13 cellular contexts compared by ENCODE assay signal in genomic region chr6:47246556-47246955, GRCh38.
DNase-seq lines count a peak whose midpoint lies in the region; ATAC-seq and TF ChIP-seq lines count a peak whose summit lies in the region.
"Had no signal": no experiment of that assay in that cellular context is flagged by ENCODE, and none has a peak within 500 bp of the region (broad histone marks: within the 10 kb centered on the region; RNA-seq: fewer than 3 reads in every experiment).

No MANE protein-coding gene starts in this region.

- H3K9me3 ChIP-seq in OCI-LY7 (ENCODE audit: low read length) (no peaks in the 10 kb centered on the region; the same call in 1 of the 2 replicates), mesodermal cell (ENCODE audit: control insufficient read depth, low read length) (no peaks in the 10 kb centered on the region), thymus (ENCODE audit: control insufficient read depth) (no peaks in the 10 kb centered on the region)
- H3K9me3 ChIP-seq: MG63, thyroid gland had no signal

- H3K4me3 ChIP-seq in GM23338 = no peak overlapping the region
- H3K4me3 ChIP-seq in OCI-LY7 (ENCODE audit: low read depth, low read length, poor library complexity, severe bottlenecking) = peak overlapping the region; percentile 55
- H3K4me3 ChIP-seq in mesodermal cell (ENCODE audit: extremely low read depth, insufficient read depth, low read length, poor library complexity, severe bottlenecking) = no peak overlapping the region
- no peak overlapping the region for H3K4me3 ChIP-seq in thymus (ENCODE audit: low read length)
- H3K4me3 ChIP-seq: cardiac muscle cell, MG63, thyroid gland had no signal

- ATAC-seq in GM23338 (no peak), GM21576 (IDR thresholded peaks at IDR 0.05; ENCODE audit: unreplicated experiment) (no peak), GM18867 (IDR thresholded peaks at IDR 0.05; ENCODE audit: unreplicated experiment) (no peak)
- ATAC-seq in stimulated activated naive B cell treated with anti-CD40 and anti-IgM and Interleukin-4, amounts not matched to agents 10 μg/mL and 1 μg/mL and 100 μg/mL, for 72 hours (replicated peaks) = no peak

- H3K4me1 ChIP-seq in GM23338 (ENCODE audit: insufficient read depth) (peaks cover 22% of the 10 kb centered on the region), OCI-LY7 (ENCODE audit: insufficient read depth, low read length, poor library complexity, severe bottlenecking) (peaks cover 97% of the 10 kb centered on the region), mesodermal cell (ENCODE audit: control insufficient read depth, insufficient read depth, low read length, poor library complexity, severe bottlenecking) (peaks cover 63% of the 10 kb centered on the region), thymus (ENCODE audit: control insufficient read depth, insufficient read depth, low read length) (peaks cover 47% of the 10 kb centered on the region)

- H3K4me1 Mint-ChIP-seq in GM23338 = peaks cover 50% of the 10 kb centered on the region; the same call in 2 of the 3 replicates
- H3K4me1 Mint-ChIP-seq in stimulated activated naive B cell treated with anti-CD40 and anti-IgM and Interleukin-4, amounts not matched to agents 10 μg/mL and 1 μg/mL and 100 μg/mL, for 72 hours = peaks cover 21 to 41% of the 10 kb centered on the region in 2 donors

- intact Hi-C loops in OCI-LY7 (cut with micrococcal nuclease; ENCODE audit: unreplicated experiment) = loop anchor here (2.0 to 5.0 kb wide), 3 partner anchors 150 to 609 kb away; partner anchors contain the start of gene CD2AP

- H3K27me3 ChIP-seq in GM23338 (ENCODE audit: insufficient read depth) = no peaks in the 10 kb centered on the region
- H3K27me3 ChIP-seq in thymus (ENCODE audit: control insufficient read depth, insufficient read depth) = no peaks in the 10 kb centered on the region
- H3K27me3 ChIP-seq: cardiac muscle cell, MG63, thyroid gland had no signal

- no peaks in the 10 kb centered on the region for H3F3A ChIP-seq in GM23338 (replicated peaks; ENCODE audit: low read depth)

- peaks cover 19% of the 10 kb centered on the region; the same call in 2 of the 3 replicates for H3K36me3 Mint-ChIP-seq in GM23338 (ENCODE audit: low read depth)
- H3K36me3 Mint-ChIP-seq in stimulated activated naive B cell treated with anti-CD40 and anti-IgM and Interleukin-4, amounts not matched to agents 10 μg/mL and 1 μg/mL and 100 μg/mL, for 72 hours = no peaks in the 10 kb centered on the region

- POLR2A ChIA-PET in OCI-LY7 (lab: Charles Lee) = interaction anchor here (0.7 to 7.3 kb wide), 11 partner anchors 9 to 594 kb away, joined by 3 to 48 read pairs (median 5); partner anchors contain the start of genes CD2AP, CYP39A1 and SLC25A27

- H3K79me2 ChIP-seq in GM23338 (replicated peaks; ENCODE audit: insufficient read depth) (peaks cover 84% of the 10 kb centered on the region), OCI-LY7 (ENCODE audit: insufficient read depth, low read depth, low read length) (peaks cover 65% of the 10 kb centered on the region)

- H3K36me3 ChIP-seq in GM23338 (ENCODE audit: insufficient read depth) (no peaks in the 10 kb centered on the region), OCI-LY7 (ENCODE audit: insufficient read depth, low read length) (peaks cover 38% of the 10 kb centered on the region), mesodermal cell (ENCODE audit: control insufficient read depth, insufficient read depth, low read length) (peaks cover 42% of the 10 kb centered on the region), thymus (ENCODE audit: control insufficient read depth, insufficient read depth) (no peaks in the 10 kb centered on the region)
- H3K36me3 ChIP-seq: cardiac muscle cell, MG63, thyroid gland had no signal

- H3K27ac ChIP-seq in GM23338 (ENCODE audit: low read depth) (no peak overlapping the region), OCI-LY7 (ENCODE audit: low read depth, low read length, poor library complexity, severe bottlenecking) (peak overlapping the region; percentile 99), mesodermal cell (ENCODE audit: low read depth, low read length, severe bottlenecking) (peak overlapping the region; percentile 16), thymus (ENCODE audit: low read depth) (peak overlapping the region; percentile 84)

- peak overlapping the region; percentile 22; the same call in 1 of the 2 replicates for H3K27ac Mint-ChIP-seq in GM23338
- no peak overlapping the region for H3K27ac Mint-ChIP-seq in stimulated activated naive B cell treated with anti-CD40 and anti-IgM and Interleukin-4, amounts not matched to agents 10 μg/mL and 1 μg/mL and 100 μg/mL, for 72 hours

- TF ChIP-seq CTCF in GM23338 (conservative IDR thresholded peaks at IDR 0.05; ENCODE audit: low read depth in 2 of 2) = no peak
- TF ChIP-seq CTCF in OCI-LY7 (conservative IDR thresholded peaks at IDR 0.05; ENCODE audit: low read length) = no peak

- CTCF ChIA-PET in OCI-LY7 (lab: Charles Lee; ENCODE audit: unreplicated experiment) = no interaction called here

- no peaks in the 10 kb centered on the region for H3K27me3 Mint-ChIP-seq in GM23338 (ENCODE audit: insufficient read depth, low read depth, poor library complexity)
- H3K27me3 Mint-ChIP-seq in stimulated activated naive B cell treated with anti-CD40 and anti-IgM and Interleukin-4, amounts not matched to agents 10 μg/mL and 1 μg/mL and 100 μg/mL, for 72 hours = no peaks in the 10 kb centered on the region

- no peak for DNase-seq in GM23338 (ENCODE audit: low spot score)
- peak; percentile 71 for DNase-seq in OCI-LY7 (ENCODE audit: low spot score)
- DNase-seq in stimulated activated naive B cell treated with anti-CD40 and anti-IgM and Interleukin-4, amounts not matched to agents 10 μg/mL and 1 μg/mL and 100 μg/mL, for 72 hours = no peak
- DNase-seq: activated CD4-positive, alpha-beta T cell treated with anti-CD3 and anti-CD28 coated beads for 48 hours; mesendoderm; MG63; stimulated activated CD4-positive, alpha-beta T cell treated with anti-CD3 and anti-CD28 coated beads, Interleukin-12 subunit alpha, Interleukin-12 subunit beta, amount 100 ng/mL, for 4 hours had no signal

- no peaks in the 10 kb centered on the region for H3K9me2 ChIP-seq in GM23338 (ENCODE audit: insufficient read depth)
- no peaks in the 10 kb centered on the region for H3K9me2 ChIP-seq in OCI-LY7 (ENCODE audit: insufficient read depth, low read length)

- no peak overlapping the region for H3K4me2 ChIP-seq in GM23338
- H3K4me2 ChIP-seq in OCI-LY7 (ENCODE audit: low read length) = peak overlapping the region; percentile 68

- BruUV-seq in OCI-LY7 (replicated peaks; lab: Mats Ljungman, UMichigan) = TSS peak; percentile 32

- no peak overlapping the region for H2AFZ ChIP-seq in GM23338
- no peak overlapping the region for H2AFZ ChIP-seq in OCI-LY7 (ENCODE audit: low read length)

- 100% methylated on average over 1 of the region's 2 CpGs for WGBS in mesodermal cell (ENCODE audit: insufficient coverage in 2 of 2), 2 experiments
- 17% methylated on average over 2 of the region's 2 CpGs for WGBS in thymus

- no peak overlapping the region for H3K4me3 Mint-ChIP-seq in GM23338
- no peak overlapping the region for H3K4me3 Mint-ChIP-seq in stimulated activated naive B cell treated with anti-CD40 and anti-IgM and Interleukin-4, amounts not matched to agents 10 μg/mL and 1 μg/mL and 100 μg/mL, for 72 hours

- H3K9me3 Mint-ChIP-seq in GM23338 = no peaks in the 10 kb centered on the region
- no peaks in the 10 kb centered on the region for H3K9me3 Mint-ChIP-seq in stimulated activated naive B cell treated with anti-CD40 and anti-IgM and Interleukin-4, amounts not matched to agents 10 μg/mL and 1 μg/mL and 100 μg/mL, for 72 hours

- H4K20me1 ChIP-seq in GM23338 (replicated peaks; ENCODE audit: insufficient read depth) (no peaks in the 10 kb centered on the region; the same call in none of the 2 replicates), OCI-LY7 (ENCODE audit: insufficient read depth, low read length) (no peaks in the 10 kb centered on the region)

TF ChIP-seq in GM23338, 12 proteins besides CTCF, POLR2A, EP300 and RAD21 (continues in another document):
- TF ChIP-seq ZNF331 (CRISPR knock-in tag; IDR thresholded peaks at IDR 0.05; ENCODE audit: low read depth) = no peak
